Comparison of ENCODE assay signal across 22 cellular contexts in genomic region chr3:4396006-4396405, GRCh38.
"Had no signal": no experiment of that assay in that cellular context is flagged by ENCODE, and none has a peak within 500 bp of the region (broad histone marks: within the 10 kb centered on the region; RNA-seq: fewer than 3 reads in every experiment).

No MANE protein-coding gene starts in this region.

- H3K27ac Mint-ChIP-seq: activated B cell treated with CpG ODN at 0.5 μM for 24 hours; activated naive CD4-positive, alpha-beta T cell treated with anti-CD3 and anti-CD28 coated beads, Interleukin-2, amount 10 ng/mL, durations not matched to agents 7 days and 5 days; nephron progenitor cell; progenitor cell of endocrine pancreas; stimulated activated naive B cell treated with anti-CD40 and anti-IgM and Interleukin-4, amounts not matched to agents 10 μg/mL and 1 μg/mL and 100 μg/mL, for 72 hours had no signal

- DNase-seq: activated B cell treated with CpG ODN at 0.5 μM for 24 hours; activated CD4-positive, alpha-beta T cell treated with anti-CD3 and anti-CD28 coated beads for 36 hours; activated gamma-delta T cell; activated naive CD4-positive, alpha-beta T cell treated with anti-CD3 and anti-CD28 coated beads, Interleukin-2, amount 10 ng/mL, durations not matched to agents 7 days and 5 days; anterior cingulate cortex; body of pancreas; cerebellar nuclear complex; colonic mucosa; effector CD8-positive, alpha-beta T cell; gastrocnemius medialis; glutamatergic neuron; islet precursor cell; left ventricle myocardium inferior; nephron progenitor cell; ovary; right lobe of liver; stimulated activated CD4-positive, alpha-beta T cell treated with anti-CD3 and anti-CD28 coated beads, Interleukin-12 subunit alpha, Interleukin-12 subunit beta, amount 100 ng/mL, for 4 hours; stimulated activated CD4-positive, alpha-beta T cell treated with anti-CD3 and anti-CD28 coated beads, Interleukin-4, amount 100 ng/mL, for 24 hours; stimulated activated CD8-positive, alpha-beta memory T cell treated with anti-CD3 and anti-CD28 coated beads, Interleukin-4, amount 100 ng/mL, for 48 hours; stimulated activated naive B cell treated with anti-CD40 and anti-IgM and Interleukin-4, amounts not matched to agents 10 μg/mL and 1 μg/mL and 100 μg/mL, for 72 hours; transverse colon had no signal

- H3K9me3 Mint-ChIP-seq: activated B cell treated with CpG ODN at 0.5 μM for 24 hours had no signal

- ATAC-seq: body of pancreas; gastrocnemius medialis; right lobe of liver; stimulated activated naive B cell treated with anti-CD40 and anti-IgM and Interleukin-4, amounts not matched to agents 10 μg/mL and 1 μg/mL and 100 μg/mL, for 72 hours had no signal

- H3K27me3 Mint-ChIP-seq: activated B cell treated with CpG ODN at 0.5 μM for 24 hours; activated CD4-positive, alpha-beta T cell treated with anti-CD3 and anti-CD28 coated beads for 36 hours; activated naive CD4-positive, alpha-beta T cell treated with anti-CD3 and anti-CD28 coated beads, Interleukin-2, amount 10 ng/mL, durations not matched to agents 7 days and 5 days; progenitor cell of endocrine pancreas; stimulated activated naive B cell treated with anti-CD40 and anti-IgM and Interleukin-4, amounts not matched to agents 10 μg/mL and 1 μg/mL and 100 μg/mL, for 72 hours had no signal

- H3K4me3 Mint-ChIP-seq: activated B cell treated with CpG ODN at 0.5 μM for 24 hours; activated CD4-positive, alpha-beta T cell treated with anti-CD3 and anti-CD28 coated beads for 36 hours; activated naive CD4-positive, alpha-beta T cell treated with anti-CD3 and anti-CD28 coated beads, Interleukin-2, amount 10 ng/mL, durations not matched to agents 7 days and 5 days; nephron progenitor cell; stimulated activated naive B cell treated with anti-CD40 and anti-IgM and Interleukin-4, amounts not matched to agents 10 μg/mL and 1 μg/mL and 100 μg/mL, for 72 hours had no signal

- H3K4me1 Mint-ChIP-seq: activated B cell treated with CpG ODN at 0.5 μM for 24 hours, nephron progenitor cell had no signal
